Comparison of ENCODE assay signal across 8 cellular contexts in the genomic region with DNA sequence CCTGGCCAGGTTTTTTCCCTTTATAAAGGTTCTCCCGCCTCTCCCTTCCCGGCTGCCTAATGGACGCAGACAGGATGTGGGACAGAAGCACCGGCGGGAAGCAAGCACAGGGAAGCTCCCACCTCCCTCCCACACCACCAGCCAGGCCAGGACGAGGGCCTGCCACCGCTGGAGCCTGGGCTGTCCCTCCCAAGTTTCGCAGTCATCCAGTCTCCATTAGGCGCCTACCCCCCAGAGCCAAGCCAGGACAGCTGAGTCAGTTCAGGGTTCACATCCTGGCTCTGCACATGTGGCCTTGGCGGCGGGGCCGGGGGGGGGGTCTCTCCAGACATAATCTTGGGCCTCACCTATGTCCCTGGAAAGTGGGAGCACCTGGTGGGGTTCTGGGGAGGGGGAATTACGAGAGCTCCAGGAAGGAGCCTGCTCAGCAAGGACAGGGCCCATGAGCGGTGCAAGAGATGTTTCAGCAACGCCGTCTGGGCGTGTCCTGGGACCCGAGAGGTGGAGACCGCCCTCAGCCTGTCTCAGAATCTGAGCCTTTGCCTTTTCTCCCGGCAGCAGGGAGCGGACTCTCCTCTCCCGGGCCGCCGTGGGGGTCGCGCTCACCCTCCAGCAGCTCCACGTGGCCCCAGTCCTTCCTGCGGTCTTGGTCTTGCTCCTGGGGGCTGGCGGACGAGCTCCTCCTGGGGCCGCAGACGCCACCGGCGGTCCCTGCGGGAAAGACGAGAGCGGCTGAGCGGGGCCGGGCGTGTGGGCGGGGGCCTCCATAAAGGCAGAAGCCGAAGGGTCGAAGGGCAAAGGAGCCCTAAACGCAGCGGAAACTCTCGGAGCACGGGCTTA. TPM values are rescaled to one million over a fixed set of nuclear protein-coding genes. Genes with fewer than 3 reads are reported as not detected.
DNase-seq lines count a peak whose midpoint lies in the region; ATAC-seq and TF ChIP-seq lines count a peak whose summit lies in the region.

No MANE protein-coding gene starts in this region.

- peaks cover 7% of the 10 kb centered on the region for H3K36me3 ChIP-seq in CD8-positive, alpha-beta T cell (ENCODE audit: insufficient read depth, low read length)

- H3K27ac Mint-ChIP-seq in CD8-positive, alpha-beta T cell: peak overlapping the region; percentile 94
- H3K27ac Mint-ChIP-seq in neural crest cell (ENCODE audit: unreplicated experiment): peak overlapping the region; percentile 98

- H3K36me3 Mint-ChIP-seq in CD8-positive, alpha-beta T cell: peaks cover 35% of the 10 kb centered on the region
- peaks cover 3% of the 10 kb centered on the region for H3K36me3 Mint-ChIP-seq in neural crest cell (ENCODE audit: low read depth)

- H3K27me3 ChIP-seq in CD8-positive, alpha-beta T cell (ENCODE audit: insufficient read depth, low read length): no peaks in the 10 kb centered on the region

- peak overlapping the region; percentile 93 for H3K4me3 ChIP-seq in CD8-positive, alpha-beta T cell (ENCODE audit: low read depth, low read length)

- TF ChIP-seq CTCF in CD8-positive, alpha-beta T cell (IDR thresholded peaks at IDR 0.05): no peak
- TF ChIP-seq CTCF in neural crest cell (conservative IDR thresholded peaks at IDR 0.05): no peak

- POLR2A ChIA-PET in CD8-positive, alpha-beta T cell (lab: Charles Lee): interaction anchor here (0.5 to 1.2 kb wide), 3 partner anchors 24 to 1844 kb away, joined by 3 to 4 read pairs (median 3); partner anchors contain the start of gene RNF126

- H3K4me1 Mint-ChIP-seq in CD8-positive, alpha-beta T cell (ENCODE audit: low read depth): peaks cover 30% of the 10 kb centered on the region
- peaks cover 15% of the 10 kb centered on the region for H3K4me1 Mint-ChIP-seq in neural crest cell

- intact Hi-C loops in CD8-positive, alpha-beta T cell (cut with DNase I, micrococcal nuclease): loop anchor here (1.0 to 5.0 kb wide), 9 partner anchors 22 to 165 kb away; partner anchors contain the start of genes BSG (in 2 of the 2), HCN2 (in 1 of the 2), PTBP1 (in 1 of the 2) and RNF126 (in 1 of the 2)

- H3K4me3 Mint-ChIP-seq in CD8-positive, alpha-beta T cell: peak overlapping the region; percentile 95
- peak overlapping the region; percentile 97 for H3K4me3 Mint-ChIP-seq in neural crest cell

- H3K4me1 ChIP-seq in CD8-positive, alpha-beta T cell (ENCODE audit: insufficient read depth, low read length): peaks cover 21% of the 10 kb centered on the region

- H3K9me3 ChIP-seq in CD8-positive, alpha-beta T cell (ENCODE audit: low read length): no peaks in the 10 kb centered on the region

- no peaks in the 10 kb centered on the region for H3K9me3 Mint-ChIP-seq in CD8-positive, alpha-beta T cell
- H3K9me3 Mint-ChIP-seq in neural crest cell: no peaks in the 10 kb centered on the region

- peak; percentile 16 for ATAC-seq in CD8-positive, alpha-beta T cell
- ATAC-seq in GM19463 (IDR thresholded peaks at IDR 0.05; ENCODE audit: unreplicated experiment): peak; percentile 22
- peak; percentile 41 for ATAC-seq in esophagus mucosa

- CTCF ChIA-PET in CD8-positive, alpha-beta T cell (lab: Charles Lee): interaction anchor here (1.3 kb wide), 1 partner anchor 47 kb away, joined by 3 read pairs; no protein-coding TSS in a partner anchor

- no peaks in the 10 kb centered on the region for H3K27me3 Mint-ChIP-seq in CD8-positive, alpha-beta T cell (ENCODE audit: low read depth)
- H3K27me3 Mint-ChIP-seq in neural crest cell (ENCODE audit: low read depth): peaks cover 2% of the 10 kb centered on the region

- peak in 2 of 7 experiments; percentile 27 to 53 for DNase-seq in CD8-positive, alpha-beta T cell
- DNase-seq in HuH-7 (ENCODE audit: low spot score): peak; percentile 71
- DNase-seq in activated CD4-positive, CD25-positive, alpha-beta regulatory T cell treated with anti-CD3 and anti-CD28 coated beads, Interleukin-2, amount 50 U/mL, for 72 hours: peak; percentile 58
- DNase-seq in neural crest cell (ENCODE audit: low read depth, low spot score): peak; percentile 52
- no peak for DNase-seq in NK-92 (lab: John Stamatoyannopoulos, UW; ENCODE audit: unreplicated experiment)
- no peak for DNase-seq in mucosa of gallbladder (ENCODE audit: low spot score)

- peak overlapping the region; percentile 61 for H3K27ac ChIP-seq in CD8-positive, alpha-beta T cell (ENCODE audit: low read depth, low read length)

RNA-seq across cellular contexts. Expression of gene POLRMT, which starts 0.9 kb away (rescaled TPM):
- total RNA-seq in CD8-positive, alpha-beta T cell: 10 to 100 TPM; 48.6 to 53.7 TPM
- 24.5 TPM for total RNA-seq in esophagus mucosa
- total RNA-seq in neural crest cell: 69.7 and 71.1 TPM in 2 replicates
- total RNA-seq in mucosa of gallbladder: 56.0 TPM

RNA-seq across cellular contexts. Expression of gene FGF22, which starts 7.2 kb away (rescaled TPM):
- total RNA-seq in CD8-positive, alpha-beta T cell: under 1 TPM; 0.65 to 0.97 TPM
- total RNA-seq in esophagus mucosa (0.12 TPM), neural crest cell (0.51 and 0.84 TPM in 2 replicates), mucosa of gallbladder (0.17 TPM)

RNA-seq across cellular contexts. Expression of gene RNF126, which starts 30.6 kb away (rescaled TPM):
- total RNA-seq in CD8-positive, alpha-beta T cell: 100 to 1,000 TPM in 1 of 2 experiments, 10 to 100 TPM in 1; 99.7 to 107 TPM
- total RNA-seq in esophagus mucosa (53.0 TPM), neural crest cell (50.6 and 55.9 TPM in 2 replicates), mucosa of gallbladder (34.8 TPM)

RNA-seq across cellular contexts. Expression of gene HCN2, which starts 42.8 kb away (rescaled TPM):
- under 1 TPM; 0.67 to 0.84 TPM for total RNA-seq in CD8-positive, alpha-beta T cell
- total RNA-seq in esophagus mucosa (0.48 TPM), neural crest cell (0.71 and 0.84 TPM in 2 replicates), mucosa of gallbladder (0.40 TPM)

RNA-seq across cellular contexts. Expression of gene FSTL3, which starts 43.7 kb away (rescaled TPM):
- total RNA-seq in CD8-positive, alpha-beta T cell: 1 to 10 TPM; 1.8 to 2.4 TPM
- total RNA-seq in esophagus mucosa: 3.3 TPM
- 7.7 and 8.9 TPM in 2 replicates for total RNA-seq in neural crest cell
- total RNA-seq in mucosa of gallbladder: 39.1 TPM

Comparison
In these comparisons a context has a peak if more than half of its experiments do, and no peak if none do; other contexts are left out.
1. DNase-seq: peak in HuH-7 (single experiment), activated CD4-positive, CD25-positive, alpha-beta regulatory T cell treated with anti-CD3 and anti-CD28 coated beads, Interleukin-2, amount 50 U/mL, for 72 hours (single experiment) and neural crest cell (single experiment); none in NK-92 (single experiment) and mucosa of gallbladder (single experiment).
2. Peak in every context shown above with its lines, with median percentiles within 50 percentile points of each other: ATAC-seq.